Comparison of ENCODE assay signal across 16 cellular contexts in genomic region chr7:155889636-155890508, GRCh38.
"Had no signal": no experiment of that assay in that cellular context is flagged by ENCODE, and none has a peak within 500 bp of the region (broad histone marks: within the 10 kb centered on the region; RNA-seq: fewer than 3 reads in every experiment).

No MANE protein-coding gene starts in this region.

- H3K4me1 ChIP-seq: foreskin keratinocyte, prostate gland, thyroid gland had no signal

- H3K4me3 ChIP-seq: prostate gland, SK-N-MC, thyroid gland had no signal

- H3K27ac Mint-ChIP-seq: activated CD8-positive, alpha-beta memory T cell treated with anti-CD3 and anti-CD28 coated beads, Interleukin-2, amount 10 ng/mL, durations not matched to agents 7 days and 5 days; activated T-helper 2 cell treated with anti-CD3 and anti-CD28 coated beads, Interferon-gamma antibody, Interleukin-2, Interleukin-4, amounts not matched to agents 10 μg/mL and 5 μg/mL and 100 μg/mL, durations not matched to agents 14 hours and 24 hours and 36 hours; immature natural killer cell had no signal

- FAIRE-seq: colon had no signal

- H3K36me3 ChIP-seq: prostate gland, thyroid gland had no signal

- H3K27me3 Mint-ChIP-seq: activated CD8-positive, alpha-beta memory T cell treated with anti-CD3 and anti-CD28 coated beads, Interleukin-2, amount 10 ng/mL, durations not matched to agents 7 days and 5 days had no signal

- H3K36me3 Mint-ChIP-seq: activated CD8-positive, alpha-beta memory T cell treated with anti-CD3 and anti-CD28 coated beads, Interleukin-2, amount 10 ng/mL, durations not matched to agents 7 days and 5 days; immature natural killer cell had no signal

- H3K4me3 Mint-ChIP-seq: activated CD8-positive, alpha-beta memory T cell treated with anti-CD3 and anti-CD28 coated beads, Interleukin-2, amount 10 ng/mL, durations not matched to agents 7 days and 5 days; immature natural killer cell had no signal

- H3K27me3 ChIP-seq: foreskin keratinocyte, thyroid gland had no signal

- H3K4me1 Mint-ChIP-seq: activated CD8-positive, alpha-beta memory T cell treated with anti-CD3 and anti-CD28 coated beads, Interleukin-2, amount 10 ng/mL, durations not matched to agents 7 days and 5 days; immature natural killer cell had no signal

- ATAC-seq: activated CD8-positive, alpha-beta memory T cell treated with anti-CD3 and anti-CD28 coated beads, Interleukin-2, amount 10 ng/mL, durations not matched to agents 7 days and 5 days; foreskin keratinocyte; right cardiac atrium had no signal

- H3K27ac ChIP-seq: foreskin keratinocyte, prostate gland, SK-N-MC, thyroid gland had no signal

- DNase-seq: activated CD4-positive, alpha-beta T cell treated with anti-CD3 and anti-CD28 coated beads, Interleukin-2, amount 50 U/mL, for 4 hours; activated CD4-positive, CD25-positive, alpha-beta regulatory T cell treated with anti-CD3 and anti-CD28 coated beads, Interleukin-2, amount 50 U/mL, for 72 hours; activated CD8-positive, alpha-beta memory T cell treated with anti-CD3 and anti-CD28 coated beads, Interleukin-2, amount 10 ng/mL, durations not matched to agents 7 days and 5 days; activated naive CD4-positive, alpha-beta T cell treated with anti-CD3 and anti-CD28 coated beads, Interleukin-2, amount 50 U/mL, for 16 hours; activated T-cell treated with anti-CD3 and anti-CD28 coated beads, Interleukin-2, amount 50 U/mL, for 1 hour; foreskin keratinocyte; head of caudate nucleus; immature natural killer cell; right cardiac atrium; stimulated activated CD4-positive, alpha-beta T cell treated with anti-CD3 and anti-CD28 coated beads, Interleukin-1b, Interleukin-23, amount 100 ng/mL, for 48 hours; T-helper 9 cell; thyroid gland had no signal

- H3K9me3 ChIP-seq: prostate gland, thyroid gland had no signal
